In genomic region chr5:172869734-172870133, GRCh38 we compare ENCODE assay signal across 11 cellular contexts. TPM values are rescaled to one million over a fixed set of nuclear protein-coding genes. Genes with fewer than 3 reads are reported as not detected.
A peak's percentile ranks its signal among the peaks of the same experiment; 100 is the strongest.
DNase-seq lines count a peak whose midpoint lies in the region; ATAC-seq and TF ChIP-seq lines count a peak whose summit lies in the region.
"Had no signal": no experiment of that assay in that cellular context is flagged by ENCODE, and none has a peak within 500 bp of the region (broad histone marks: within the 10 kb centered on the region; RNA-seq: fewer than 3 reads in every experiment).

No MANE protein-coding gene starts in this region.

- BruUV-seq in PC-9 (replicated peaks; lab: Mats Ljungman, UMichigan) = no TSS peak

- H3K27me3 ChIP-seq in PC-9 (ENCODE audit: insufficient read depth, low read depth) = no peaks in the 10 kb centered on the region
- no peaks in the 10 kb centered on the region for H3K27me3 ChIP-seq in mesenchymal stem cell (ENCODE audit: control insufficient read depth in 1 of 2, insufficient read depth in 1 of 2, low read length in 2 of 2)
- H3K27me3 ChIP-seq in testis = no peaks in the 10 kb centered on the region

- peaks cover 11% of the 10 kb centered on the region for H3K4me1 Mint-ChIP-seq in activated naive CD8-positive, alpha-beta T cell treated with anti-CD3 and anti-CD28 coated beads, Interleukin-2, amount 50 U/mL, for 24 hours

- H4K20me1 ChIP-seq in PC-9 (ENCODE audit: insufficient read depth) = no peaks in the 10 kb centered on the region

- peak overlapping the region; percentile 19 for H4K8ac ChIP-seq in mesenchymal stem cell (ENCODE audit: low read length)

- H3K4me2 ChIP-seq in PC-9 = peak overlapping the region; percentile 59
- no peak overlapping the region for H3K4me2 ChIP-seq in mesenchymal stem cell (ENCODE audit: low read length, poor library complexity, severe bottlenecking)

- H3K23ac ChIP-seq in mesenchymal stem cell (ENCODE audit: low read length in 2 of 2) = no peak overlapping the region

- H3K9me3 Mint-ChIP-seq in activated naive CD8-positive, alpha-beta T cell treated with anti-CD3 and anti-CD28 coated beads, Interleukin-2, amount 50 U/mL, for 24 hours = no peaks in the 10 kb centered on the region

- H3K27me3 Mint-ChIP-seq in activated naive CD8-positive, alpha-beta T cell treated with anti-CD3 and anti-CD28 coated beads, Interleukin-2, amount 50 U/mL, for 24 hours = no peaks in the 10 kb centered on the region

- no peaks in the 10 kb centered on the region for H3K9me3 ChIP-seq in PC-9 (ENCODE audit: insufficient read depth, low read depth)
- no peaks in the 10 kb centered on the region for H3K9me3 ChIP-seq in mesenchymal stem cell (ENCODE audit: control insufficient read depth, low read length)
- H3K9me3 ChIP-seq in testis = no peaks in the 10 kb centered on the region

- no peak overlapping the region for H2BK5ac ChIP-seq in mesenchymal stem cell (ENCODE audit: low read depth, low read length, poor library complexity, severe bottlenecking)

- CTCF ChIA-PET in PC-9 (lab: Charles Lee) = interaction anchor here (0.6 kb wide), 1 partner anchor 53 kb away, joined by 3 read pairs; no protein-coding TSS in a partner anchor

- intact Hi-C loops in PC-9 (cut with micrococcal nuclease; ENCODE audit: unreplicated experiment) (loop anchor here (1.0 to 2.0 kb wide), 3 partner anchors 9 to 153 kb away; no protein-coding TSS in a partner anchor), testis (cut with DNase I; ENCODE audit: low total_unique reads) (loop anchor here (5.0 to 10.0 kb wide), 3 partner anchors 33 to 95 kb away; partner anchors contain the start of gene DUSP1)

- 97% methylated on average over 2 of the region's 2 CpGs for WGBS in mesenchymal stem cell
- 39 to 49% methylated on average over 2 of the region's 2 CpGs for WGBS in testis, 2 donors

- DNase-seq in PC-9 (no peak), mesenchymal stem cell (no peak), testis (no peak), DMS53 treated with DMSO at 0.1 percent for 48 hours (lab: John Stamatoyannopoulos, UW; ENCODE audit: unreplicated experiment) (no peak), erythroblast (lab: John Stamatoyannopoulos, UW) (no peak), GM19240 (ENCODE audit: insufficient read length, low spot score) (no peak)
- no peak for DNase-seq in activated naive CD8-positive, alpha-beta T cell treated with anti-CD3 and anti-CD28 coated beads, Interleukin-2, amount 50 U/mL, for 24 hours
- DNase-seq: H7, KG1, NCI-H2081 had no signal

- H2AFZ ChIP-seq in PC-9 (no peak overlapping the region), mesenchymal stem cell (ENCODE audit: low read depth, low read length) (no peak overlapping the region)

- H2BK120ac ChIP-seq in mesenchymal stem cell (ENCODE audit: low read depth, low read length) = peak overlapping the region; percentile 71

- H3F3A ChIP-seq in PC-9 (ENCODE audit: insufficient read depth, low read depth) = peaks cover 26% of the 10 kb centered on the region

- H2BK12ac ChIP-seq in mesenchymal stem cell (ENCODE audit: low read length in 2 of 2) = peak overlapping the region; percentile 8 to 18

- H3K18ac ChIP-seq in mesenchymal stem cell (ENCODE audit: low read depth in 1 of 2, low read length in 2 of 2) = peak overlapping the region in 1 of 2 experiments; percentile 67

- peaks cover 44% of the 10 kb centered on the region for H3K4me1 ChIP-seq in PC-9 (replicated peaks; ENCODE audit: insufficient read depth)
- peaks cover 61% of the 10 kb centered on the region for H3K4me1 ChIP-seq in mesenchymal stem cell (ENCODE audit: control insufficient read depth, insufficient read depth, low read depth, low read length)
- peaks cover 85% of the 10 kb centered on the region for H3K4me1 ChIP-seq in testis

- H2BK15ac ChIP-seq in mesenchymal stem cell (ENCODE audit: low read depth, poor library complexity, severe bottlenecking) = no peak overlapping the region

- no peak for TF ChIP-seq POLR2A in testis (IDR thresholded peaks at IDR 0.05)
- TF ChIP-seq POLR2A in erythroblast (IDR thresholded peaks at IDR 0.05; ENCODE audit: low read length) = no peak

- no peaks in the 10 kb centered on the region for H3K36me3 ChIP-seq in PC-9 (ENCODE audit: low read depth)
- H3K36me3 ChIP-seq in mesenchymal stem cell (ENCODE audit: control insufficient read depth in 1 of 2, insufficient read depth in 2 of 2, low read depth in 1 of 2, low read length in 2 of 2) = peaks cover 0 to 4% of the 10 kb centered on the region in 2 experiments
- H3K36me3 ChIP-seq in testis (ENCODE audit: low read depth, missing control alignments) = no peaks in the 10 kb centered on the region

- ATAC-seq in activated naive CD8-positive, alpha-beta T cell treated with anti-CD3 and anti-CD28 coated beads, Interleukin-2, amount 50 U/mL, for 24 hours = no peak

- no peak overlapping the region for H3K4me3 Mint-ChIP-seq in activated naive CD8-positive, alpha-beta T cell treated with anti-CD3 and anti-CD28 coated beads, Interleukin-2, amount 50 U/mL, for 24 hours

- H3K14ac ChIP-seq in mesenchymal stem cell (ENCODE audit: low read length in 2 of 2) = peak overlapping the region in 1 of 2 experiments; percentile 82

- H3K27ac ChIP-seq in PC-9 = peak overlapping the region; percentile 84
- H3K27ac ChIP-seq in cingulate gyrus (ENCODE audit: low read depth, low read length) = peak overlapping the region; percentile 90
- H3K27ac ChIP-seq in mesenchymal stem cell (ENCODE audit: low read length, poor library complexity, severe bottlenecking) = peak overlapping the region; percentile 97
- H3K27ac ChIP-seq in testis = peak overlapping the region; percentile 81

- no peak overlapping the region for H3K4me3 ChIP-seq in PC-9
- peak overlapping the region in 1 of 2 experiments; percentile 34 for H3K4me3 ChIP-seq in mesenchymal stem cell (ENCODE audit: insufficient read depth in 1 of 2, low read depth in 1 of 2, low read length in 2 of 2)
- H3K4me3 ChIP-seq in testis = no peak overlapping the region

- peaks cover 10% of the 10 kb centered on the region for H3K79me1 ChIP-seq in mesenchymal stem cell (replicated peaks; ENCODE audit: low read length, poor library complexity, severe bottlenecking)

- no peaks in the 10 kb centered on the region for H3K9me2 ChIP-seq in PC-9 (ENCODE audit: insufficient read depth)

- POLR2A ChIA-PET in PC-9 (lab: Charles Lee; ENCODE audit: unreplicated experiment) = interaction anchor here (0.6 kb wide), 1 partner anchor 99 kb away, joined by 3 read pairs; the partner anchor contains the start of gene DUSP1

- peaks cover 15% of the 10 kb centered on the region; the same call in 1 of the 2 replicates for H3K79me2 ChIP-seq in PC-9 (ENCODE audit: low read depth)

- H2AK5ac ChIP-seq in mesenchymal stem cell (ENCODE audit: low read length, severe bottlenecking) = peak overlapping the region; percentile 67

- H3K9ac ChIP-seq in mesenchymal stem cell (ENCODE audit: low read length) = peak overlapping the region; percentile 85

- no peaks in the 10 kb centered on the region for H3K36me3 Mint-ChIP-seq in activated naive CD8-positive, alpha-beta T cell treated with anti-CD3 and anti-CD28 coated beads, Interleukin-2, amount 50 U/mL, for 24 hours (ENCODE audit: low read depth)

- TF ChIP-seq CTCF in PC-9 (conservative IDR thresholded peaks at IDR 0.05) = no peak
- no peak for TF ChIP-seq CTCF in testis (IDR thresholded peaks at IDR 0.05)

- H3K27ac Mint-ChIP-seq in activated naive CD8-positive, alpha-beta T cell treated with anti-CD3 and anti-CD28 coated beads, Interleukin-2, amount 50 U/mL, for 24 hours = no peak overlapping the region

- H4K91ac ChIP-seq in mesenchymal stem cell (ENCODE audit: low read length) = no peak overlapping the region

- H3K4ac ChIP-seq in mesenchymal stem cell (ENCODE audit: low read depth in 1 of 2, low read length in 2 of 2) = peak overlapping the region in 1 of 2 experiments; percentile 13

RNA-seq across cellular contexts. Expression of gene ERGIC1, which starts 35.7 kb away (rescaled TPM):
- total RNA-seq in PC-9 (2021) = 106 and 159 TPM in 2 replicates
- 143 TPM for polyA plus RNA-seq in mesenchymal stem cell (2013, experiment 1 of 2)
- polyA plus RNA-seq in mesenchymal stem cell (2013, experiment 2 of 2) = 140 TPM
- 10 to 100 TPM; 89.8 to 100.0 TPM for total RNA-seq in testis
- 94.1 TPM for polyA plus RNA-seq in testis (ENCODE audit: insufficient read depth, low read depth, low replicate concordance)
